ENCODE assay signal across 8 cellular contexts in genomic region chr16:24834459-24835335, GRCh38. TPM values are rescaled to one million over a fixed set of nuclear protein-coding genes. Genes with fewer than 3 reads are reported as not detected.
DNase-seq lines count a peak whose midpoint lies in the region; TF ChIP-seq lines count a peak whose summit lies in the region.

No MANE protein-coding gene starts in this region.

- TF ChIP-seq CTCF in cardiac fibroblast (IDR thresholded peaks at IDR 0.05; ENCODE audit: low read depth, low read length) = peak; percentile 80

- H3K4me3 ChIP-seq in cardiac fibroblast (replicated peaks in 1 of 2; ENCODE audit: low read depth in 2 of 2, low read length in 2 of 2) = no peak overlapping the region

- peak; percentile 25 for DNase-seq in SKM-1 treated with dmso at 0.1 percent for 144 hours (lab: John Stamatoyannopoulos, UW; ENCODE audit: unreplicated experiment)
- DNase-seq in SKM-1 (lab: John Stamatoyannopoulos, UW; ENCODE audit: unreplicated experiment) = no peak
- peak; percentile 55 for DNase-seq in NCI-H1694 treated with DMSO at 0.1 percent for 48 hours (lab: John Stamatoyannopoulos, UW)
- DNase-seq in cardiac fibroblast (ENCODE audit: low read depth in 2 of 2) = peak; percentile 58 to 63
- DNase-seq in midbrain (lab: John Stamatoyannopoulos, UW) = peak; percentile 58
- DNase-seq in foreskin melanocyte = no peak
- DNase-seq in mesenteric fat pad (ENCODE audit: low spot score) = no peak
- no peak for DNase-seq in NCI-H2107 treated with DMSO at 0.1 percent for 48 hours (lab: John Stamatoyannopoulos, UW; ENCODE audit: unreplicated experiment)

RNA-seq across cellular contexts. Expression of gene SLC5A11, which starts 11.1 kb away (rescaled TPM):
- 0.16 TPM for total RNA-seq in mesenteric fat pad

Comparison
In these comparisons a context has a peak if more than half of its experiments do, and no peak if none do; other contexts are left out.
1. DNase-seq: peak in SKM-1 treated with dmso at 0.1 percent for 144 hours (single experiment), NCI-H1694 treated with DMSO at 0.1 percent for 48 hours (single experiment), cardiac fibroblast (2 of 2) and midbrain (single experiment); none in SKM-1 (single experiment), foreskin melanocyte (single experiment), mesenteric fat pad (single experiment) and NCI-H2107 treated with DMSO at 0.1 percent for 48 hours (single experiment).